Comparison of ENCODE assay signal across 8 cellular contexts in the genomic region with DNA sequence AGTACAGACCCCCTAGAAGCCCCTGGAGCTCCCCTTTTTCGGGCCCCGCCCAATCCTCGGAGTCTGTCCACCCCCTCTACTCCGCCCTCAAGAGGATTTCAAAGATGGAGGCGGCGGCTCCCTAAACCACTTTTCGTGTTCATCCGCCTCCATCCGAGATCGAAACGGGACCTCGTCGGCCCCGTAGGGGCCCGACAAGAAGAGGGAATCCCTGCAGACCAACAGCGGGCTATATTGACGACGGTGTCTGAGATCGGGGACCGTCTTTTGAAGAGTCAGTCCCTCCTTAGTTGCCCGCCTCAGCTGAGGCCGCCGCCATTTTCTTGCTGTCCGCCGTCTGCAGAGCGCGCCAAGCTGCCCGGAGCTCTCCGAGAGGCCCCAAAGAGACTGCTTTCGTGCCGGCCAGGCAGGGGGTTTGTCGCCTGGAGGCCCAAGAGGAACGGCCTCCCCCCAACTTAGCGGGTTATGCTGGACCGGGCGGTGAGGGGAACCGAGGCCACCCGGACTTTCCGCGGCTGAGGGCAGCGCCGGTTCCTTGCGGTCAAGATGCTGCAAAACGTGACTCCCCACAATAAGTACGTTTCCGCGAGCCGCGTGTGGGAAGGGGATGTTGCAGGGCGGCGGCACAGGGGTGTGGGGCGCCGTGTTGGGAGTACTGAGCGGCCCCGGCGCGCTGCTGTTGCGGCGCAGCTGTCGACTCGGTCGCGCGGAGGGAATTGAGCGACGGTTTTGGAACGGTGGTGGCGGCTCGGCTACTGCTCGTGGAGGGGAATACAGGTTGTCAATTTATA. TPM values are rescaled to one million over a fixed set of nuclear protein-coding genes. Genes with fewer than 3 reads are reported as not detected.
DNase-seq lines count a peak whose midpoint lies in the region; ATAC-seq and TF ChIP-seq lines count a peak whose summit lies in the region.

No MANE protein-coding gene starts in this region.

- H3K36me3 ChIP-seq in DND-41 (ENCODE audit: insufficient read depth, low read length) (peaks cover 67% of the 10 kb centered on the region), HUES48 (ENCODE audit: control insufficient read depth, insufficient read depth, low read length) (peaks cover 58% of the 10 kb centered on the region), mucosa of rectum (ENCODE audit: control insufficient read depth in 2 of 2, insufficient read depth in 2 of 2, low read length in 2 of 2) (peaks cover 40 to 42% of the 10 kb centered on the region in 2 donors), testis (ENCODE audit: low read depth, missing control alignments) (no peaks in the 10 kb centered on the region)

- H3K4me2 ChIP-seq in DND-41 (ENCODE audit: insufficient read depth, low read length), result peak overlapping the region; percentile 82

- peak overlapping the region; percentile 86 for H3K27ac ChIP-seq in DND-41 (ENCODE audit: low read length)
- H3K27ac ChIP-seq in HUES48 (ENCODE audit: low read depth, low read length), result peak overlapping the region; percentile 100
- peak overlapping the region; percentile 85 to 100 for H3K27ac ChIP-seq in mucosa of rectum (ENCODE audit: low read depth in 2 of 2, low read length in 2 of 2)
- peak overlapping the region; percentile 83 to 99 for H3K27ac ChIP-seq in testis

- H3K4me3 ChIP-seq in DND-41 (ENCODE audit: low read depth in 1 of 2, low read length in 2 of 2) (peak overlapping the region; percentile 46 to 84), HUES48 (ENCODE audit: low read depth, low read length) (peak overlapping the region; percentile 89), WI38 (ENCODE audit: low read depth, low read length) (peak overlapping the region; percentile 64), mucosa of rectum (ENCODE audit: low read length in 2 of 2) (peak overlapping the region; percentile 84 to 90), testis (peak overlapping the region; percentile 82 to 88)

- peaks cover 54% of the 10 kb centered on the region for H4K20me1 ChIP-seq in DND-41 (ENCODE audit: insufficient read depth, low read length)

- 0% methylated on average over 36 to 69 of the region's 70 CpGs for WGBS in testis, 2 donors

- H3K27me3 ChIP-seq in DND-41 (ENCODE audit: insufficient read depth, low read length, poor library complexity) (no peaks in the 10 kb centered on the region), HUES48 (ENCODE audit: control insufficient read depth, insufficient read depth, low read length) (no peaks in the 10 kb centered on the region), mucosa of rectum (ENCODE audit: control insufficient read depth in 2 of 2, insufficient read depth in 2 of 2, low read length in 2 of 2) (no peaks in the 10 kb centered on the region), testis (no peaks in the 10 kb centered on the region)

- no peak for DNase-seq in DND-41
- DNase-seq in effector CD4-positive, alpha-beta T cell, result peak; percentile 47
- DNase-seq in testis, result no peak
- no peak for DNase-seq in NCI-H2107 (lab: John Stamatoyannopoulos, UW)
- no peak for DNase-seq in NCI-H524 (lab: John Stamatoyannopoulos, UW)

- no peak for TF ChIP-seq CTCF in DND-41 (IDR thresholded peaks at IDR 0.05; ENCODE audit: borderline replicate concordance, extremely low read depth, low read length, poor library complexity, severe bottlenecking)
- TF ChIP-seq CTCF in WI38 (IDR thresholded peaks at IDR 0.05; ENCODE audit: low read depth, low read length), result no peak
- no peak for TF ChIP-seq CTCF in testis (IDR thresholded peaks at IDR 0.05)

- no peaks in the 10 kb centered on the region for H3K9me3 ChIP-seq in DND-41 (ENCODE audit: insufficient read depth, low read length, severe bottlenecking)
- no peaks in the 10 kb centered on the region for H3K9me3 ChIP-seq in HUES48 (ENCODE audit: control insufficient read depth, insufficient read depth, low read length)
- H3K9me3 ChIP-seq in mucosa of rectum (ENCODE audit: control insufficient read depth in 2 of 2, low read length in 2 of 2), result no peaks in the 10 kb centered on the region
- no peaks in the 10 kb centered on the region for H3K9me3 ChIP-seq in testis

- peaks cover 40% of the 10 kb centered on the region for H3K4me1 ChIP-seq in DND-41 (ENCODE audit: insufficient read depth, low read length)
- peaks cover 2% of the 10 kb centered on the region; the same call in 1 of the 2 replicates for H3K4me1 ChIP-seq in HUES48 (ENCODE audit: control insufficient read depth, insufficient read depth, low read length)
- peaks cover 38 to 45% of the 10 kb centered on the region in 2 donors for H3K4me1 ChIP-seq in mucosa of rectum (ENCODE audit: control insufficient read depth in 2 of 2, insufficient read depth in 2 of 2, low read length in 2 of 2)
- peaks cover 20% of the 10 kb centered on the region for H3K4me1 ChIP-seq in testis

- ATAC-seq in DND-41 (ENCODE audit: insufficient read depth, low read depth), result no peak; the same call in 2 of the 3 replicates

- H3K9ac ChIP-seq in DND-41 (ENCODE audit: low read depth, low read length), result peak overlapping the region; percentile 88
- H3K9ac ChIP-seq in HUES48 (ENCODE audit: low read depth, low read length), result peak overlapping the region; percentile 92
- H3K9ac ChIP-seq in mucosa of rectum (ENCODE audit: low read depth in 1 of 2, low read length in 2 of 2), result peak overlapping the region; percentile 86 to 93

- H3K79me2 ChIP-seq in DND-41 (ENCODE audit: insufficient read depth, low read length), result peaks cover 91% of the 10 kb centered on the region

- intact Hi-C loops in testis (cut with DNase I; ENCODE audit: low total_unique reads), result no loop called here

- TF ChIP-seq POLR2A in testis (IDR thresholded peaks at IDR 0.05), result no peak

- no peak overlapping the region for H2AFZ ChIP-seq in DND-41 (ENCODE audit: low read depth, low read length)

RNA-seq across cellular contexts. Expression of gene BRD2, which starts 4.2 kb away (rescaled TPM):
- 100 to 1,000 TPM; 312 to 334 TPM for total RNA-seq in testis
- 299 TPM for polyA plus RNA-seq in testis (ENCODE audit: insufficient read depth, low read depth, low replicate concordance)

RNA-seq across cellular contexts. Expression of gene HLA-DMA, which starts 19.7 kb away (rescaled TPM):
- 10 to 100 TPM; 10.1 to 19.8 TPM for total RNA-seq in testis
- polyA plus RNA-seq in testis (ENCODE audit: insufficient read depth, low read depth, low replicate concordance), result 54.5 TPM

RNA-seq across cellular contexts. Expression of gene HLA-DMB, which starts 31.7 kb away (rescaled TPM):
- 1 to 10 TPM; 4.9 to 6.0 TPM for total RNA-seq in testis
- 46.1 TPM for polyA plus RNA-seq in testis (ENCODE audit: insufficient read depth, low read depth, low replicate concordance)

RNA-seq across cellular contexts. Expression of gene HLA-DOA, which starts 36.8 kb away (rescaled TPM):
- total RNA-seq in testis, result 1 to 10 TPM; 1.2 to 1.7 TPM
- polyA plus RNA-seq in testis (ENCODE audit: insufficient read depth, low read depth, low replicate concordance), result 13.5 TPM
